In the genomic region with DNA sequence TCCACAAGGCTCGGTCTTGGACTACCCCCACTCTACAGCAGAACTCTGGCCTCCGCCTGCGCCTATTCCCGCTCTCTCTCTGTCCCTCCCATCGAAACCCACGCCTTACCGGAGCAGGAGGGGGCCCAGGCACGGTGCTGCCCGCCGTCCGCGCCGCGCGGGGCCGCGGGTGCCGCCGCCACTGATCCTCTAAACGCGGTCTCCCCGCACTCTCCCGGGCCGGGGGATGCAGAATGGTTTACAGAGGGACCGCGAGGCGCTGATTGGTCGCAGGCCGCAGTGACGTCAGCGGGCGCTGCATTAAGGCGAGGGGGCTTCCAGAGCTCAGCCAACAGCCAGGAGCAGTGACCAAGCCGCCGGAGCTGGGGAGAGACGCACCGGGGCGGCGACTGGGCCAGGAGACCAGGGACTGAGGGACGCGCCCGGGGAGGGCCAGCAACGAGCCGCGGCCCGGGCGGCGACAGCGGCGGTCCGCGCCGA, we compare ENCODE assay signal across 1 cellular context.
TF ChIP-seq lines count a peak whose summit lies in the region.

No MANE protein-coding gene starts in this region.

TF ChIP-seq in GM12878, 131 proteins besides CTCF, POLR2A, EP300 and RAD21:
- peak; percentile 51 for TF ChIP-seq SUZ12 (IDR thresholded peaks at IDR 0.05; ENCODE audit: unreplicated experiment)
- TF ChIP-seq KAT2A (conservative IDR thresholded peaks at IDR 0.05; ENCODE audit: control insufficient read depth, low read depth, low read length), result no peak
